ENCODE assay signal across 15 cellular contexts in the genomic region with DNA sequence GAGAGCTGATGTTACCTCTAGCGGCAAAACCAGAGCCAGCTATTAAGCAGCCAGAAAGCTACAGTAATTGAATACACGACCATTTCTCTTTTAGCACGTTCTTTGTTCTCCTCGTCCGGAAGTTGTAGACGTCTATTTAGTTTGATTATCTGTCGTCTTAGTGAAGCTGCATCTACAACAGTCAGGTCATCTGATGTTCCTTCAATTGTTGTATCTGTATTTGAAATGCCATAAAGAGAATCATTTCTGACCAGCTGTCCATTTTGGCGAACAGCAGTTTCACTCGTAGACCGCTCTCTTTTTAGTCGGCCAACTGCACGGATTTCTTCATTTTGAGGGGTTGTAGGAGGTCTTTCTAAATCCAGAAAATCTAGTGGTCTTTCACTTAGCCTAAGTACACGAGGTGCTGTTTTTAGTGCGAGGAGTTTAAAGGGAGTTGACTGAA. TPM values are rescaled to one million over a fixed set of nuclear protein-coding genes. Genes with fewer than 3 reads are reported as not detected.
DNase-seq lines count a peak whose midpoint lies in the region; ATAC-seq and TF ChIP-seq lines count a peak whose summit lies in the region.
"Had no signal": no experiment of that assay in that cellular context is flagged by ENCODE, and none has a peak within 500 bp of the region (broad histone marks: within the 10 kb centered on the region; RNA-seq: fewer than 3 reads in every experiment).

No MANE protein-coding gene starts in this region.

- no peak overlapping the region for H3K4me2 ChIP-seq in neural progenitor cell

- no peaks in the 10 kb centered on the region for H3K36me3 Mint-ChIP-seq in neural progenitor cell
- H3K36me3 Mint-ChIP-seq in activated CD4-positive, alpha-beta T cell treated with anti-CD3 and anti-CD28 coated beads, Interleukin-2, amount 10 ng/mL, durations not matched to agents 7 days and 5 days (ENCODE audit: low read depth), result no peaks in the 10 kb centered on the region
- H3K36me3 Mint-ChIP-seq: activated naive CD8-positive, alpha-beta T cell treated with anti-CD3 and anti-CD28 coated beads for 36 hours had no signal

- TF ChIP-seq CTCF in BE2C (IDR thresholded peaks at IDR 0.05; ENCODE audit: low read depth, low read length), result no peak
- no peak for TF ChIP-seq CTCF in neural progenitor cell (IDR thresholded peaks at IDR 0.05)

- H3K4me3 ChIP-seq in BE2C (ENCODE audit: low read depth, low read length) (peak overlapping the region; percentile 68), neural progenitor cell (no peak overlapping the region)
- H3K4me3 ChIP-seq: ovary had no signal

- H3K27ac Mint-ChIP-seq in neural progenitor cell, result no peak overlapping the region
- no peak overlapping the region for H3K27ac Mint-ChIP-seq in activated CD4-positive, alpha-beta T cell treated with anti-CD3 and anti-CD28 coated beads, Interleukin-2, amount 10 ng/mL, durations not matched to agents 7 days and 5 days
- H3K27ac Mint-ChIP-seq: activated naive CD8-positive, alpha-beta T cell treated with anti-CD3 and anti-CD28 coated beads for 36 hours; stimulated activated naive CD8-positive, alpha-beta T cell treated with anti-CD3 and anti-CD28 coated beads, Interleukin-15, amount 100 ng/mL, for 72 hours had no signal

- no peaks in the 10 kb centered on the region for H3K79me2 ChIP-seq in neural progenitor cell (ENCODE audit: low read depth)

- H3K9ac ChIP-seq in neural progenitor cell, result no peak overlapping the region

- H3K27ac ChIP-seq in neural progenitor cell, result no peak overlapping the region

- H3K4me1 Mint-ChIP-seq in neural progenitor cell, result no peaks in the 10 kb centered on the region
- no peaks in the 10 kb centered on the region for H3K4me1 Mint-ChIP-seq in activated CD4-positive, alpha-beta T cell treated with anti-CD3 and anti-CD28 coated beads, Interleukin-2, amount 10 ng/mL, durations not matched to agents 7 days and 5 days
- H3K4me1 Mint-ChIP-seq: stimulated activated naive CD8-positive, alpha-beta T cell treated with anti-CD3 and anti-CD28 coated beads, Interleukin-15, amount 100 ng/mL, for 72 hours had no signal

- H3K27me3 ChIP-seq in BE2C (no peaks in the 10 kb centered on the region), neural progenitor cell (peaks cover 28% of the 10 kb centered on the region)
- H3K27me3 ChIP-seq: ovary had no signal

- H3K4me1 ChIP-seq in BE2C (no peaks in the 10 kb centered on the region; the same call in 1 of the 2 replicates), neural progenitor cell (peaks cover 4% of the 10 kb centered on the region)

- no peaks in the 10 kb centered on the region for H4K20me1 ChIP-seq in neural progenitor cell (ENCODE audit: low read depth)

- no peak for DNase-seq in BE2C
- peak; percentile 77 for DNase-seq in LHCN-M2 (ENCODE audit: low read depth)
- peak; percentile 47 for DNase-seq in SHP77 treated with DMSO at 0.1 percent for 48 hours (lab: John Stamatoyannopoulos, UW)
- no peak for DNase-seq in neural progenitor cell (ENCODE audit: low spot score)
- no peak for DNase-seq in SW480 (ENCODE audit: low spot score)
- DNase-seq in activated CD4-positive, alpha-beta T cell treated with anti-CD3 and anti-CD28 coated beads, Interleukin-2, amount 10 ng/mL, durations not matched to agents 7 days and 5 days, result no peak
- DNase-seq: activated naive CD8-positive, alpha-beta T cell treated with anti-CD3 and anti-CD28 coated beads for 36 hours; activated T-cell treated with anti-CD3 and anti-CD28 coated beads, Interleukin-2, amount 50 U/mL, for 4 hours; DND-41; effector memory CD4-positive, alpha-beta T cell; NCI-H1694 treated with DMSO at 0.1 percent for 48 hours; stimulated activated naive CD8-positive, alpha-beta T cell treated with anti-CD3 and anti-CD28 coated beads, Interleukin-15, amount 100 ng/mL, for 72 hours had no signal

- POLR2A ChIA-PET in activated CD4-positive, alpha-beta T cell treated with anti-CD3 and anti-CD28 coated beads, Interleukin-2, amount 10 ng/mL, durations not matched to agents 7 days and 5 days (lab: Charles Lee), result no interaction called here

- no peaks in the 10 kb centered on the region for H3K36me3 ChIP-seq in BE2C
- no peaks in the 10 kb centered on the region for H3K36me3 ChIP-seq in neural progenitor cell
- H3K36me3 ChIP-seq: ovary had no signal

- H3K4me3 Mint-ChIP-seq in neural progenitor cell, result no peak overlapping the region
- no peak overlapping the region for H3K4me3 Mint-ChIP-seq in activated CD4-positive, alpha-beta T cell treated with anti-CD3 and anti-CD28 coated beads, Interleukin-2, amount 10 ng/mL, durations not matched to agents 7 days and 5 days
- H3K4me3 Mint-ChIP-seq: activated naive CD8-positive, alpha-beta T cell treated with anti-CD3 and anti-CD28 coated beads for 36 hours; activated T-cell treated with anti-CD3 and anti-CD28 coated beads, Interleukin-2, amount 50 U/mL, for 4 hours had no signal

- no peaks in the 10 kb centered on the region for H3K9me3 Mint-ChIP-seq in neural progenitor cell
- no peaks in the 10 kb centered on the region for H3K9me3 Mint-ChIP-seq in activated CD4-positive, alpha-beta T cell treated with anti-CD3 and anti-CD28 coated beads, Interleukin-2, amount 10 ng/mL, durations not matched to agents 7 days and 5 days
- H3K9me3 Mint-ChIP-seq: activated naive CD8-positive, alpha-beta T cell treated with anti-CD3 and anti-CD28 coated beads for 36 hours; activated T-cell treated with anti-CD3 and anti-CD28 coated beads, Interleukin-2, amount 50 U/mL, for 4 hours; stimulated activated naive CD8-positive, alpha-beta T cell treated with anti-CD3 and anti-CD28 coated beads, Interleukin-15, amount 100 ng/mL, for 72 hours had no signal

- no peak for ATAC-seq in GM18870 (IDR thresholded peaks at IDR 0.05; ENCODE audit: unreplicated experiment)
- ATAC-seq: activated T-cell treated with anti-CD3 and anti-CD28 coated beads, Interleukin-2, amount 50 U/mL, for 4 hours; stimulated activated naive CD8-positive, alpha-beta T cell treated with anti-CD3 and anti-CD28 coated beads, Interleukin-15, amount 100 ng/mL, for 72 hours had no signal

- H3K27me3 Mint-ChIP-seq in neural progenitor cell (ENCODE audit: insufficient read depth, low read depth), result peaks cover 6% of the 10 kb centered on the region
- peaks cover 31% of the 10 kb centered on the region for H3K27me3 Mint-ChIP-seq in activated CD4-positive, alpha-beta T cell treated with anti-CD3 and anti-CD28 coated beads, Interleukin-2, amount 10 ng/mL, durations not matched to agents 7 days and 5 days

- H2AFZ ChIP-seq in neural progenitor cell (replicated peaks), result peak overlapping the region; percentile 98

- H3K9me3 ChIP-seq in BE2C, result no peaks in the 10 kb centered on the region
- no peaks in the 10 kb centered on the region for H3K9me3 ChIP-seq in neural progenitor cell (ENCODE audit: low read depth)
- H3K9me3 ChIP-seq: ovary had no signal

- H3F3A ChIP-seq in neural progenitor cell (ENCODE audit: low read depth), result no peaks in the 10 kb centered on the region

- CTCF ChIA-PET in activated CD4-positive, alpha-beta T cell treated with anti-CD3 and anti-CD28 coated beads, Interleukin-2, amount 10 ng/mL, durations not matched to agents 7 days and 5 days (lab: Charles Lee), result no interaction called here

RNA-seq across cellular contexts. Expression of a gene that starts 12.6 kb away (rescaled TPM):
- polyA plus RNA-seq in BE2C (2012; ENCODE audit: insufficient read depth, insufficient read length, low read depth), result 0.11 TPM
- total RNA-seq in LHCN-M2 (2014; rRNA removed) (0.58 and 1.1 TPM in 2 replicates), neural progenitor cell (ENCODE audit: low replicate concordance) (not detected in 2 replicates)
- polyA plus RNA-seq in LHCN-M2 (2012), result 0.83 TPM
- not detected for total RNA-seq in activated CD4-positive, alpha-beta T cell treated with anti-CD3 and anti-CD28 coated beads, Interleukin-2, amount 10 ng/mL, durations not matched to agents 7 days and 5 days
- total RNA-seq: activated naive CD8-positive, alpha-beta T cell treated with anti-CD3 and anti-CD28 coated beads for 36 hours; activated T-cell treated with anti-CD3 and anti-CD28 coated beads, Interleukin-2, amount 50 U/mL, for 4 hours; mucosa of gallbladder had no signal

RNA-seq across cellular contexts. Expression of a gene that starts 28.5 kb away (rescaled TPM):
- 4.6 TPM for polyA plus RNA-seq in BE2C (2012; ENCODE audit: insufficient read depth, insufficient read length, low read depth)
- total RNA-seq in LHCN-M2 (2014; rRNA removed) (36.2 and 36.3 TPM in 2 replicates), neural progenitor cell (ENCODE audit: low replicate concordance) (14.0 and 20.1 TPM in 2 replicates)
- 8.1 TPM for polyA plus RNA-seq in LHCN-M2 (2012)
- 1 to 10 TPM; 8.8 to 9.3 TPM for total RNA-seq in activated CD4-positive, alpha-beta T cell treated with anti-CD3 and anti-CD28 coated beads, Interleukin-2, amount 10 ng/mL, durations not matched to agents 7 days and 5 days

Comparison
In these comparisons a context has a peak if more than half of its experiments do, and no peak if none do; other contexts are left out.
1. DNase-seq: peak in LHCN-M2 (single experiment) and SHP77 treated with DMSO at 0.1 percent for 48 hours (single experiment); none in BE2C (single experiment), neural progenitor cell (single experiment), SW480 (single experiment) and activated CD4-positive, alpha-beta T cell treated with anti-CD3 and anti-CD28 coated beads, Interleukin-2, amount 10 ng/mL, durations not matched to agents 7 days and 5 days (single experiment).